Comparison of ENCODE assay signal across 13 cellular contexts in genomic region chr5:39775458-39776365, GRCh38.
A peak's percentile ranks its signal among the peaks of the same experiment; 100 is the strongest.
DNase-seq lines count a peak whose midpoint lies in the region; ATAC-seq, FAIRE-seq and TF ChIP-seq lines count a peak whose summit lies in the region.
"Had no signal": no experiment of that assay in that cellular context is flagged by ENCODE, and none has a peak within 500 bp of the region (broad histone marks: within the 10 kb centered on the region; RNA-seq: fewer than 3 reads in every experiment).

No MANE protein-coding gene starts in this region.

- TF ChIP-seq EP300 in A549 (IDR thresholded peaks at IDR 0.05) (no peak), K562 (IDR thresholded peaks at IDR 0.05; ENCODE audit: low read length) (no peak)

- no peak overlapping the region for H3K4me3 Mint-ChIP-seq in activated T-cell treated with anti-CD3 and anti-CD28 coated beads, Interleukin-2, amount 50 U/mL, for 72 hours

- H4K20me1 ChIP-seq in K562 (replicated peaks; ENCODE audit: control insufficient read depth, insufficient read depth, low read length): no peaks in the 10 kb centered on the region

- no peak for TF ChIP-seq RAD21 in A549 (conservative IDR thresholded peaks at IDR 0.05 in 1 of 2, IDR thresholded peaks at IDR 0.05 in 1 of 2)
- no peak for TF ChIP-seq RAD21 in K562 (CRISPR knock-in tag; conservative IDR thresholded peaks at IDR 0.05 in 1 of 2, IDR thresholded peaks at IDR 0.05 in 1 of 2)

- H2AFZ ChIP-seq in K562 (ENCODE audit: low read depth, low read length): no peak overlapping the region

- peaks cover 16% of the 10 kb centered on the region; the same call in 2 of the 3 replicates for H3K4me1 ChIP-seq in A549
- H3K4me1 ChIP-seq in K562 (replicated peaks in 1 of 2; ENCODE audit: control insufficient read depth in 2 of 2, insufficient read depth in 2 of 2, low read length in 2 of 2): no peaks in the 10 kb centered on the region
- H3K4me1 ChIP-seq: colonic mucosa, heart left ventricle had no signal

- CTCF ChIA-PET in A549 (lab: Yijun Ruan, JAX): no interaction called here
- CTCF ChIA-PET in K562 (lab: Yijun Ruan, JAX; ENCODE audit: low intra/inter-chr PET ratio): no interaction called here

- DNase-seq in A549 (ENCODE audit: low read depth in 1 of 2, low spot score in 1 of 2) (peak; percentile 6 to 60), HPDE6-E6E7 (ENCODE audit: extremely low spot score) (peak; percentile 12), K562 (ENCODE audit: extremely low read depth in 1 of 4, low spot score in 3 of 4) (no peak), iris pigment epithelial cell (ENCODE audit: low read depth) (peak; percentile 94), NOMO-1 (lab: John Stamatoyannopoulos, UW; ENCODE audit: unreplicated experiment in 2 of 2) (no peak)
- DNase-seq in activated T-cell treated with anti-CD3 and anti-CD28 coated beads, Interleukin-2, amount 50 U/mL, for 72 hours: no peak
- DNase-seq: activated CD4-positive, alpha-beta T cell treated with anti-CD3 and anti-CD28 coated beads for 1 hour; colonic mucosa; heart left ventricle had no signal

- in situ Hi-C loops in K562 (cut with MboI): no loop called here

- no peaks in the 10 kb centered on the region for H3K36me3 Mint-ChIP-seq in activated T-cell treated with anti-CD3 and anti-CD28 coated beads, Interleukin-2, amount 50 U/mL, for 72 hours (ENCODE audit: insufficient read depth in 2 of 2)

- H3K4me1 Mint-ChIP-seq in activated T-cell treated with anti-CD3 and anti-CD28 coated beads, Interleukin-2, amount 50 U/mL, for 72 hours (ENCODE audit: low read depth): no peaks in the 10 kb centered on the region

- POLR2A ChIA-PET in A549 (lab: Yijun Ruan, JAX) (interaction anchor here (0.6 kb wide), 1 partner anchor 976 kb away, joined by 3 read pairs; no protein-coding TSS in a partner anchor), K562 (lab: Yijun Ruan, JAX) (no interaction called here)

- WGBS in A549 (ENCODE audit: missing lambda C conversion rate): 49% methylated on average over 6 of the region's 6 CpGs
- 0% methylated on average over 6 of the region's 6 CpGs for WGBS in K562 (ENCODE audit: insufficient coverage, low coverage, missing lambda C conversion rate)

- ATAC-seq in A549 (peak; percentile 76 to 81; a peak in 5 of 6 replicates), K562 (no peak), HG03135 (IDR thresholded peaks at IDR 0.05; ENCODE audit: unreplicated experiment) (no peak)
- ATAC-seq in activated CD4-positive, CD25-positive, alpha-beta regulatory T cell treated with anti-CD3 and anti-CD28 coated beads, Interleukin-2, amount 50 U/mL, for 24 hours: no peak
- no peak for ATAC-seq in activated T-cell treated with anti-CD3 and anti-CD28 coated beads, Interleukin-2, amount 50 U/mL, for 72 hours (replicated peaks in 1 of 2)
- ATAC-seq: heart left ventricle had no signal

- TF ChIP-seq POLR2A in A549 (IDR thresholded peaks at IDR 0.05; ENCODE audit: low read length): no peak
- TF ChIP-seq POLR2A in K562 (conservative IDR thresholded peaks at IDR 0.05): no peak

- no peaks in the 10 kb centered on the region for H3K79me2 ChIP-seq in K562 (ENCODE audit: control insufficient read depth, insufficient read depth, low read length)

- no peak overlapping the region for H3K27ac Mint-ChIP-seq in activated T-cell treated with anti-CD3 and anti-CD28 coated beads, Interleukin-2, amount 50 U/mL, for 72 hours
- H3K27ac Mint-ChIP-seq: activated T-helper 2 cell treated with anti-CD3 and anti-CD28 coated beads, Interferon-gamma antibody, Interleukin-2, Interleukin-4, amounts not matched to agents 10 μg/mL and 5 μg/mL and 100 μg/mL, durations not matched to agents 14 hours and 24 hours and 36 hours had no signal

- no peaks in the 10 kb centered on the region for H3K9me3 Mint-ChIP-seq in activated T-cell treated with anti-CD3 and anti-CD28 coated beads, Interleukin-2, amount 50 U/mL, for 72 hours
- H3K9me3 Mint-ChIP-seq: activated T-helper 2 cell treated with anti-CD3 and anti-CD28 coated beads, Interferon-gamma antibody, Interleukin-2, Interleukin-4, amounts not matched to agents 10 μg/mL and 5 μg/mL and 100 μg/mL, durations not matched to agents 14 hours and 24 hours and 36 hours had no signal

- H3K4me3 ChIP-seq in A549 (no peak overlapping the region), K562 (no peak overlapping the region)
- H3K4me3 ChIP-seq: colonic mucosa, heart left ventricle, thoracic aorta had no signal

- H3K9me1 ChIP-seq in K562 (ENCODE audit: control insufficient read depth, insufficient read depth, low read length): no peaks in the 10 kb centered on the region

- TF ChIP-seq CTCF in A549 (IDR thresholded peaks at IDR 0.05): no peak
- no peak for TF ChIP-seq CTCF in K562 (IDR thresholded peaks at IDR 0.05 in 2 of 3, conservative IDR thresholded peaks at IDR 0.05 in 1 of 3; ENCODE audit: insufficient read depth in 2 of 3, low read depth in 1 of 3, low read length in 3 of 3)

- intact Hi-C loops in K562 (cut with micrococcal nuclease): no loop called here

- peaks cover 24% of the 10 kb centered on the region for H3K27me3 Mint-ChIP-seq in activated T-cell treated with anti-CD3 and anti-CD28 coated beads, Interleukin-2, amount 50 U/mL, for 72 hours (ENCODE audit: low read depth)

- no peaks in the 10 kb centered on the region for H3K36me3 ChIP-seq in K562 (ENCODE audit: control insufficient read depth, insufficient read depth, low read length)
- H3K36me3 ChIP-seq: colonic mucosa, heart left ventricle, thoracic aorta had no signal

- no peaks in the 10 kb centered on the region for H3K27me3 ChIP-seq in K562 (ENCODE audit: control insufficient read depth in 2 of 2, insufficient read depth in 2 of 2, low read length in 2 of 2)
- H3K27me3 ChIP-seq: colonic mucosa, heart left ventricle had no signal

- H3K4me2 ChIP-seq in A549 (peak overlapping the region; percentile 46), K562 (ENCODE audit: insufficient read depth, low read length) (no peak overlapping the region)

- no peaks in the 10 kb centered on the region for H3K9me3 ChIP-seq in A549
- H3K9me3 ChIP-seq in K562 (replicated peaks; ENCODE audit: control insufficient read depth, insufficient read depth, low read depth, low read length): no peaks in the 10 kb centered on the region
- H3K9me3 ChIP-seq: colonic mucosa, heart left ventricle, thoracic aorta had no signal

- H3K27ac ChIP-seq in A549 (peak overlapping the region in 1 of 2 experiments; percentile 65; a peak in 3 of 6 replicates), K562 (ENCODE audit: extremely low read depth, low read depth, low read length) (no peak overlapping the region)
- H3K27ac ChIP-seq: colonic mucosa, heart left ventricle, thoracic aorta had no signal

- no peak overlapping the region for H3K9ac ChIP-seq in K562 (ENCODE audit: insufficient read depth in 1 of 2, low read depth in 2 of 2, low read length in 2 of 2)

- FAIRE-seq in A549 (lab: Jason Lieb, UNC) (no peak), K562 (lab: Jason Lieb, UNC) (peak; percentile 40)

- BruUV-seq in K562 (replicated peaks; lab: Mats Ljungman, UMichigan): no TSS peak

TF ChIP-seq in A549, 52 proteins besides CTCF, POLR2A, EP300 and RAD21:
- TF ChIP-seq ELK1 (IDR thresholded peaks at IDR 0.05; ENCODE audit: low read depth, low read length) (no peak), JUNB (IDR thresholded peaks at IDR 0.05) (peak; percentile 55; the same call in 1 of the 2 replicates), TP53 (CRISPR knock-in tag; IDR thresholded peaks at IDR 0.05) (no peak), CBX2 (IDR thresholded peaks at IDR 0.05; ENCODE audit: borderline replicate concordance, low read depth) (no peak), CEBPB (IDR thresholded peaks at IDR 0.05) (peak in 1 of 2 experiments; percentile 25; a peak in 1 of 4 replicates), NFE2L2 (conservative IDR thresholded peaks at IDR 0.05; ENCODE audit: low read length) (no peak), MAFK (IDR thresholded peaks at IDR 0.05; ENCODE audit: partially characterized antibody) (no peak), NR3C1 (IDR thresholded peaks at IDR 0.05) (no peak), FOSL2 (IDR thresholded peaks at IDR 0.05) (no peak), FOSL2 (CRISPR knock-in tag; IDR thresholded peaks at IDR 0.05) (peak; percentile 70), CBX8 (IDR thresholded peaks at IDR 0.05) (no peak)

TF ChIP-seq in K562, 482 proteins besides CTCF, POLR2A, EP300 and RAD21 (continues in another document):
- TF ChIP-seq ZNF217 (CRISPR knock-in tag; IDR thresholded peaks at IDR 0.05): no peak
- no peak for TF ChIP-seq HES1 (IDR thresholded peaks at IDR 0.05; ENCODE audit: low read depth)
- no peak for TF ChIP-seq ZNF830 (CRISPR knock-in tag; IDR thresholded peaks at IDR 0.05)
- no peak for TF ChIP-seq NFE2 (IDR thresholded peaks at IDR 0.05; ENCODE audit: low read depth)
- TF ChIP-seq CREB5 (CRISPR knock-in tag; IDR thresholded peaks at IDR 0.05): no peak
- TF ChIP-seq FOXJ2 (tag; IDR thresholded peaks at IDR 0.05): no peak
- TF ChIP-seq HEY1 (CRISPR knock-in tag; IDR thresholded peaks at IDR 0.05; ENCODE audit: borderline replicate concordance): no peak
- no peak for TF ChIP-seq TCF3 (CRISPR knock-in tag; IDR thresholded peaks at IDR 0.05)
- no peak for TF ChIP-seq TOE1 (IDR thresholded peaks at IDR 0.05; ENCODE audit: borderline replicate concordance)
- no peak for TF ChIP-seq TOE1 (CRISPR knock-in tag; IDR thresholded peaks at IDR 0.05; ENCODE audit: borderline replicate concordance, low read depth)
- no peak for TF ChIP-seq SMARCE1 (IDR thresholded peaks at IDR 0.05)
- TF ChIP-seq ZNF707 (CRISPR knock-in tag; conservative IDR thresholded peaks at IDR 0.05): no peak

Comparison
In these comparisons a context has a peak if more than half of its experiments do, and no peak if none do; other contexts are left out.
1. ATAC-seq: peak in A549 (2 of 2); none in K562 (single experiment), HG03135 (single experiment), activated CD4-positive, CD25-positive, alpha-beta regulatory T cell treated with anti-CD3 and anti-CD28 coated beads, Interleukin-2, amount 50 U/mL, for 24 hours (0 of 2) and activated T-cell treated with anti-CD3 and anti-CD28 coated beads, Interleukin-2, amount 50 U/mL, for 72 hours (0 of 2).
2. DNase-seq: peak in A549 (2 of 2), HPDE6-E6E7 (single experiment) and iris pigment epithelial cell (single experiment); none in K562 (0 of 4), NOMO-1 (0 of 2) and activated T-cell treated with anti-CD3 and anti-CD28 coated beads, Interleukin-2, amount 50 U/mL, for 72 hours (0 of 2).
3. Of the 35 proteins assayed by ChIP-seq in both K562 and A549: peak only in K562: none; only in A549: JUNB; in both: none; in neither: 33; mixed calls (peak in some experiments, not most) for 1.